In the genomic region with DNA sequence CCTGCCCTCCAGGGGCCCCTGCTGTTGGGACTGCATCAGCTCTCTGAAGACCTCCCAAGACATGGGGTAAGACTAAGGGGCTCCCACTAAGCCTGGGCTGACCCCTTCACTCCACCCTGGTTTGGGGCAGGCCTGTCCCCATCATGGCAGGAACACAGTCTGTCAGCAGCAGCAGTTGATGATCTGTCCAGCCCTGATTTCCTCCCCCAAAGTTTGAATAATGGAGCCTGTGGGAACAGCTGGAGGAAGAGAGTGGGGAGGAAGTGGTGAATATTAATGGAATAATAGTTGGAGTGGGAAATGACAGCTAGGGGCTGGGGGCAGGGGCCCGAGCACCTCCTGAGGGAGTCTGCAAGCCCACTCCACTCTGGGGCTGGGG, we compare ENCODE assay signal across 2 cellular contexts.
TF ChIP-seq lines count a peak whose summit lies in the region.

No MANE protein-coding gene starts in this region.

TF ChIP-seq in H1, 55 proteins besides CTCF, POLR2A, EP300 and RAD21:
- TF ChIP-seq CEBPB (IDR thresholded peaks at IDR 0.05; ENCODE audit: low read depth, low read length) (no peak), GTF2F1 (IDR thresholded peaks at IDR 0.05; ENCODE audit: borderline replicate concordance, low read depth, low read length) (no peak), SIN3A (conservative IDR thresholded peaks at IDR 0.05 in 1 of 2, IDR thresholded peaks at IDR 0.05 in 1 of 2; ENCODE audit: low read depth in 1 of 2, low read length in 2 of 2) (no peak), CBX5 (IDR thresholded peaks at IDR 0.05; ENCODE audit: low read depth, low read length) (no peak), TEAD4 (IDR thresholded peaks at IDR 0.05; ENCODE audit: low read depth, low read length) (no peak), NRF1 (IDR thresholded peaks at IDR 0.05; ENCODE audit: low read depth, low read length) (no peak), CTBP2 (IDR thresholded peaks at IDR 0.05; ENCODE audit: borderline replicate concordance, insufficient read depth, insufficient read length, low read length) (no peak), KDM4A (IDR thresholded peaks at IDR 0.05; ENCODE audit: low read depth, low read length, severe bottlenecking) (no peak), SIRT6 (IDR thresholded peaks at IDR 0.05; ENCODE audit: low read length) (no peak), SRF (IDR thresholded peaks at IDR 0.05; ENCODE audit: low read depth, low read length) (no peak), POU5F1 (IDR thresholded peaks at IDR 0.05; ENCODE audit: low read depth, low read length) (no peak), TBP (IDR thresholded peaks at IDR 0.05; ENCODE audit: low read depth, low read length) (no peak)
- TF ChIP-seq, protein P1, sequence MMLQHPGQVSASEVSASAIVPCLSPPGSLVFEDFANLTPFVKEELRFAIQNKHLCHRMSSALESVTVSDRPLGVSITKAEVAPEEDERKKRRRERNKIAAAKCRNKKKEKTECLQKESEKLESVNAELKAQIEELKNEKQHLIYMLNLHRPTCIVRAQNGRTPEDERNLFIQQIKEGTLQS (IDR thresholded peaks at IDR 0.05; ENCODE audit: insufficient read depth, low read depth, low read length) = no peak
TF ChIP-seq in H1: peak in this region for 0.

TF ChIP-seq in SK-N-SH treated with all-trans-retinoic acid at 6 μM for 48 hours, 23 proteins besides CTCF, POLR2A, EP300 and RAD21:
- TF ChIP-seq ZC3H10 (CRISPR knock-in tag; IDR thresholded peaks at IDR 0.05) = no peak
- TF ChIP-seq SNAI2 (CRISPR knock-in tag; IDR thresholded peaks at IDR 0.05) = no peak
- no peak for TF ChIP-seq BACH2 (CRISPR knock-in tag; IDR thresholded peaks at IDR 0.05; ENCODE audit: borderline replicate concordance)
- no peak for TF ChIP-seq TOX (CRISPR knock-in tag; IDR thresholded peaks at IDR 0.05; ENCODE audit: borderline replicate concordance)
- TF ChIP-seq CSDC2 (CRISPR knock-in tag; IDR thresholded peaks at IDR 0.05) = no peak
- no peak for TF ChIP-seq OSR1 (CRISPR knock-in tag; IDR thresholded peaks at IDR 0.05)
- TF ChIP-seq, protein P2, sequence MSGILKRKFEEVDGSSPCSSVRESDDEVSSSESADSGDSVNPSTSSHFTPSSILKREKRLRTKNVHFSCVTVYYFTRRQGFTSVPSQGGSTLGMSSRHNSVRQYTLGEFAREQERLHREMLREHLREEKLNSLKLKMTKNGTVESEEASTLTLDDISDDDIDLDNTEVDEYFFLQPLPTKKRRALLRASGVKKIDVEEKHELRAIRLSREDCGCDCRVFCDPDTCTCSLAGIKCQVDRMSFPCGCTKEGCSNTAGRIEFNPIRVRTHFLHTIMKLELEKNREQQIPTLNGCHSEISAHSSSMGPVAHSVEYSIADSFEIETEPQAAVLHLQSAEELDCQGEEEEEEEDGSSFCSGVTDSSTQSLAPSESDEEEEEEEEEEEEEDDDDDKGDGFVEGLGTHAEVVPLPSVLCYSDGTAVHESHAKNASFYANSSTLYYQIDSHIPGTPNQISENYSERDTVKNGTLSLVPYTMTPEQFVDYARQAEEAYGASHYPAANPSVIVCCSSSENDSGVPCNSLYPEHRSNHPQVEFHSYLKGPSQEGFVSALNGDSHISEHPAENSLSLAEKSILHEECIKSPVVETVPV (CRISPR knock-in tag; IDR thresholded peaks at IDR 0.05) = no peak
- TF ChIP-seq ESRRG (CRISPR knock-in tag; IDR thresholded peaks at IDR 0.05) = no peak
- no peak for TF ChIP-seq ZNF70 (CRISPR knock-in tag; IDR thresholded peaks at IDR 0.05)
- no peak for TF ChIP-seq GLIS3 (CRISPR knock-in tag; IDR thresholded peaks at IDR 0.05)
- TF ChIP-seq ISL1 (CRISPR knock-in tag; IDR thresholded peaks at IDR 0.05) = no peak
- no peak for TF ChIP-seq ZFP30 (CRISPR knock-in tag; IDR thresholded peaks at IDR 0.05)
- no peak for TF ChIP-seq ZNF565 (CRISPR knock-in tag; conservative IDR thresholded peaks at IDR 0.05; ENCODE audit: low read depth)
